ENCODE assay signal across 12 cellular contexts in genomic region chr1:200243042-200243437, GRCh38.
DNase-seq lines count a peak whose midpoint lies in the region; ATAC-seq, FAIRE-seq and TF ChIP-seq lines count a peak whose summit lies in the region.
"Had no signal": no experiment of that assay in that cellular context is flagged by ENCODE, and none has a peak within 500 bp of the region (broad histone marks: within the 10 kb centered on the region; RNA-seq: fewer than 3 reads in every experiment).

No MANE protein-coding gene starts in this region.

- no peaks in the 10 kb centered on the region for H3K27me3 ChIP-seq in ectodermal cell (ENCODE audit: control insufficient read depth, insufficient read depth, low read length, poor library complexity, severe bottlenecking)

- TF ChIP-seq CTCF in Calu3 (IDR thresholded peaks at IDR 0.05; ENCODE audit: unreplicated experiment) (no peak), neural crest cell (conservative IDR thresholded peaks at IDR 0.05) (no peak)

- peaks cover 4% of the 10 kb centered on the region for H3K4me1 ChIP-seq in ectodermal cell (ENCODE audit: control insufficient read depth, insufficient read depth, low read length)

- H3K4me3 Mint-ChIP-seq in Calu3 (ENCODE audit: low read depth, unreplicated experiment) (peak overlapping the region; percentile 45), neural crest cell (peak overlapping the region; percentile 47)
- H3K4me3 Mint-ChIP-seq: T-helper 2 cell treated with Interferon-gamma antibody and Interleukin-4, amounts not matched to agents 5 μg/mL and 100 μg/mL, for 36 hours had no signal

- H3K9me3 Mint-ChIP-seq in Calu3 (ENCODE audit: low read depth, unreplicated experiment) (no peaks in the 10 kb centered on the region), neural crest cell (no peaks in the 10 kb centered on the region)
- H3K9me3 Mint-ChIP-seq: T-helper 2 cell treated with Interferon-gamma antibody and Interleukin-4, amounts not matched to agents 5 μg/mL and 100 μg/mL, for 36 hours had no signal

- no peak overlapping the region for H3K4me3 ChIP-seq in ectodermal cell (ENCODE audit: insufficient read depth, low read depth, low read length)

- H3K9me3 ChIP-seq in ectodermal cell (ENCODE audit: control insufficient read depth, low read length), result no peaks in the 10 kb centered on the region

- CTCF ChIA-PET in Calu3 (lab: Charles Lee), result no interaction called here

- H3K27ac Mint-ChIP-seq in Calu3 (ENCODE audit: unreplicated experiment) (no peak overlapping the region), neural crest cell (ENCODE audit: unreplicated experiment) (peak overlapping the region; percentile 78)
- H3K27ac Mint-ChIP-seq: T-helper 2 cell treated with Interferon-gamma antibody and Interleukin-4, amounts not matched to agents 5 μg/mL and 100 μg/mL, for 36 hours had no signal

- no TSS peak for BruUV-seq in Calu3 (replicated peaks; lab: Mats Ljungman, UMichigan)

- FAIRE-seq in H54 (lab: Jason Lieb, UNC), result no peak

- H3K4me1 Mint-ChIP-seq in Calu3 (ENCODE audit: low read depth, unreplicated experiment) (no peaks in the 10 kb centered on the region), neural crest cell (peaks cover 52% of the 10 kb centered on the region)

- H3K27me3 Mint-ChIP-seq in Calu3 (ENCODE audit: unreplicated experiment), result no peaks in the 10 kb centered on the region
- no peaks in the 10 kb centered on the region for H3K27me3 Mint-ChIP-seq in neural crest cell (ENCODE audit: low read depth)

- H3K27ac ChIP-seq in ectodermal cell (ENCODE audit: insufficient read depth, low read depth, low read length, poor library complexity, severe bottlenecking), result peak overlapping the region; percentile 68

- DNase-seq in Calu3 (no peak), NCI-H1694 (lab: John Stamatoyannopoulos, UW) (peak; percentile 71), neural crest cell (ENCODE audit: low read depth, low spot score) (no peak), H54 (ENCODE audit: insufficient read length, low spot score) (no peak), DMS79 treated with DMSO at 0.1 percent for 48 hours (lab: John Stamatoyannopoulos, UW) (no peak)
- DNase-seq: central memory CD4-positive, alpha-beta T cell; DND-41 had no signal

- ATAC-seq in HG03520 (IDR thresholded peaks at IDR 0.05; ENCODE audit: unreplicated experiment) (no peak), HG03460 (IDR thresholded peaks at IDR 0.05; ENCODE audit: unreplicated experiment) (no peak)
- ATAC-seq: HCT116 had no signal

- no peaks in the 10 kb centered on the region for H3K36me3 ChIP-seq in ectodermal cell (ENCODE audit: control insufficient read depth, insufficient read depth, low read length)

- no peak for TF ChIP-seq POLR2A in H54 (IDR thresholded peaks at IDR 0.05; ENCODE audit: low read depth, low read length)

- intact Hi-C loops in Calu3 (cut with micrococcal nuclease; ENCODE audit: unreplicated experiment), result no loop called here

- 79 to 83% methylated on average over 11 of the region's 11 CpGs for WGBS in ectodermal cell, 2 experiments

- H3K36me3 Mint-ChIP-seq in Calu3 (ENCODE audit: insufficient read depth, unreplicated experiment), result no peaks in the 10 kb centered on the region
- no peaks in the 10 kb centered on the region for H3K36me3 Mint-ChIP-seq in neural crest cell (ENCODE audit: low read depth)
